ENCODE assay signal across 11 cellular contexts in genomic region chr3:153628591-153628990, GRCh38.
DNase-seq lines count a peak whose midpoint lies in the region; ATAC-seq lines count a peak whose summit lies in the region.
"Had no signal": no experiment of that assay in that cellular context is flagged by ENCODE, and none has a peak within 500 bp of the region (broad histone marks: within the 10 kb centered on the region; RNA-seq: fewer than 3 reads in every experiment).

No MANE protein-coding gene starts in this region.

- H3K27ac ChIP-seq in right cardiac atrium (ENCODE audit: low read length) = peak overlapping the region; percentile 27
- H3K27ac ChIP-seq: body of pancreas, sigmoid colon had no signal

- no peak for DNase-seq in right cardiac atrium
- DNase-seq in Right ventricle myocardium superior = no peak
- no peak for DNase-seq in activated CD4-positive, alpha-beta memory T cell treated with anti-CD3 and anti-CD28 coated beads, Interleukin-2, amount 10 ng/mL, durations not matched to agents 7 days and 5 days
- no peak for DNase-seq in stimulated activated effector memory CD8-positive, alpha-beta T cell treated with anti-CD3 and anti-CD28 coated beads, Interleukin-12 subunit alpha, Interleukin-12 subunit beta, amount 100 ng/mL, for 72 hours (ENCODE audit: low spot score in 2 of 2)
- no peak for DNase-seq in NCI-H1436 (lab: John Stamatoyannopoulos, UW)
- no peak for DNase-seq in AG08396 (ENCODE audit: low spot score)
- no peak for DNase-seq in epidermal melanocyte (ENCODE audit: insufficient read length, low spot score)
- DNase-seq: body of pancreas, sigmoid colon had no signal

- H3K4me3 Mint-ChIP-seq in activated CD4-positive, alpha-beta memory T cell treated with anti-CD3 and anti-CD28 coated beads, Interleukin-2, amount 10 ng/mL, durations not matched to agents 7 days and 5 days = no peak overlapping the region
- H3K4me3 Mint-ChIP-seq in stimulated activated effector memory CD8-positive, alpha-beta T cell treated with anti-CD3 and anti-CD28 coated beads, Interleukin-12 subunit alpha, Interleukin-12 subunit beta, amount 100 ng/mL, for 72 hours = peak overlapping the region; percentile 30

- no peak overlapping the region for H3K4me3 ChIP-seq in right cardiac atrium (ENCODE audit: low read length)
- H3K4me3 ChIP-seq: body of pancreas, lung, sigmoid colon had no signal

- intact Hi-C loops in right cardiac atrium (cut with DNase I) (no loop called here), Right ventricle myocardium superior (cut with DNase I) (no loop called here)

- ATAC-seq in right cardiac atrium (peak in 1 of 2 donors; percentile 61), Right ventricle myocardium superior (ENCODE audit: poor library complexity) (no peak), HG02759 (IDR thresholded peaks at IDR 0.05; ENCODE audit: unreplicated experiment) (peak; percentile 57)
- peak; percentile 45 for ATAC-seq in stimulated activated effector memory CD8-positive, alpha-beta T cell treated with anti-CD3 and anti-CD28 coated beads, Interleukin-12 subunit alpha, Interleukin-12 subunit beta, amount 100 ng/mL, for 72 hours
- ATAC-seq: body of pancreas had no signal

- H3K27me3 ChIP-seq in right cardiac atrium (ENCODE audit: control insufficient read depth, insufficient read depth) = no peaks in the 10 kb centered on the region
- H3K27me3 ChIP-seq: body of pancreas, sigmoid colon had no signal

- 42% methylated on average over 4 of the region's 4 CpGs for WGBS in right cardiac atrium

- no peaks in the 10 kb centered on the region for H3K9me3 ChIP-seq in right cardiac atrium (ENCODE audit: control insufficient read depth, low read length)
- H3K9me3 ChIP-seq: body of pancreas, sigmoid colon had no signal

- H3K27me3 Mint-ChIP-seq in activated CD4-positive, alpha-beta memory T cell treated with anti-CD3 and anti-CD28 coated beads, Interleukin-2, amount 10 ng/mL, durations not matched to agents 7 days and 5 days = no peaks in the 10 kb centered on the region

- no peaks in the 10 kb centered on the region for H3K4me1 ChIP-seq in right cardiac atrium (ENCODE audit: control insufficient read depth, insufficient read depth, low read length)
- H3K4me1 ChIP-seq: body of pancreas, sigmoid colon had no signal

- H3K27ac Mint-ChIP-seq in activated CD4-positive, alpha-beta memory T cell treated with anti-CD3 and anti-CD28 coated beads, Interleukin-2, amount 10 ng/mL, durations not matched to agents 7 days and 5 days = peak overlapping the region; percentile 55
- peak overlapping the region; percentile 26 for H3K27ac Mint-ChIP-seq in stimulated activated effector memory CD8-positive, alpha-beta T cell treated with anti-CD3 and anti-CD28 coated beads, Interleukin-12 subunit alpha, Interleukin-12 subunit beta, amount 100 ng/mL, for 72 hours

- H3K4me1 Mint-ChIP-seq in activated CD4-positive, alpha-beta memory T cell treated with anti-CD3 and anti-CD28 coated beads, Interleukin-2, amount 10 ng/mL, durations not matched to agents 7 days and 5 days = peaks cover 66% of the 10 kb centered on the region
- peaks cover 48% of the 10 kb centered on the region for H3K4me1 Mint-ChIP-seq in stimulated activated effector memory CD8-positive, alpha-beta T cell treated with anti-CD3 and anti-CD28 coated beads, Interleukin-12 subunit alpha, Interleukin-12 subunit beta, amount 100 ng/mL, for 72 hours

- CTCF ChIA-PET in activated CD4-positive, alpha-beta memory T cell treated with anti-CD3 and anti-CD28 coated beads, Interleukin-2, amount 10 ng/mL, durations not matched to agents 7 days and 5 days (lab: Charles Lee) = no interaction called here

- H3K9me3 Mint-ChIP-seq in activated CD4-positive, alpha-beta memory T cell treated with anti-CD3 and anti-CD28 coated beads, Interleukin-2, amount 10 ng/mL, durations not matched to agents 7 days and 5 days = no peaks in the 10 kb centered on the region
- H3K9me3 Mint-ChIP-seq in stimulated activated effector memory CD8-positive, alpha-beta T cell treated with anti-CD3 and anti-CD28 coated beads, Interleukin-12 subunit alpha, Interleukin-12 subunit beta, amount 100 ng/mL, for 72 hours = no peaks in the 10 kb centered on the region

- POLR2A ChIA-PET in activated CD4-positive, alpha-beta memory T cell treated with anti-CD3 and anti-CD28 coated beads, Interleukin-2, amount 10 ng/mL, durations not matched to agents 7 days and 5 days (lab: Charles Lee) = interaction anchor here (0.9 to 1.1 kb wide), 2 partner anchors 11 to 407 kb away, joined by 3 read pairs; no protein-coding TSS in a partner anchor

- H3K36me3 Mint-ChIP-seq in activated CD4-positive, alpha-beta memory T cell treated with anti-CD3 and anti-CD28 coated beads, Interleukin-2, amount 10 ng/mL, durations not matched to agents 7 days and 5 days (ENCODE audit: low read depth) = peaks cover 3% of the 10 kb centered on the region
- H3K36me3 Mint-ChIP-seq in stimulated activated effector memory CD8-positive, alpha-beta T cell treated with anti-CD3 and anti-CD28 coated beads, Interleukin-12 subunit alpha, Interleukin-12 subunit beta, amount 100 ng/mL, for 72 hours = no peaks in the 10 kb centered on the region
